ENCODE assay signal across 21 cellular contexts in genomic region chr1:193549067-193549466, GRCh38.
DNase-seq lines count a peak whose midpoint lies in the region; ATAC-seq and TF ChIP-seq lines count a peak whose summit lies in the region.
"Had no signal": no experiment of that assay in that cellular context is flagged by ENCODE, and none has a peak within 500 bp of the region (broad histone marks: within the 10 kb centered on the region; RNA-seq: fewer than 3 reads in every experiment).

No MANE protein-coding gene starts in this region.

- no peaks in the 10 kb centered on the region for H3K79me2 ChIP-seq in hepatocyte

- peaks cover under 1% of the 10 kb centered on the region for H3K4me1 Mint-ChIP-seq in HFFc6 (ENCODE audit: low read depth)

- H3K27ac ChIP-seq in hepatocyte (peak overlapping the region; percentile 38), mucosa of rectum (ENCODE audit: low read depth in 2 of 2, low read length in 2 of 2) (peak overlapping the region; percentile 57 to 66), stomach (no peak overlapping the region)
- H3K27ac ChIP-seq: 22Rv1, BLaER1, KMS-11, SJSA1 had no signal

- no peak overlapping the region for H3K27ac Mint-ChIP-seq in HFFc6
- H3K27ac Mint-ChIP-seq: CD4-positive, alpha-beta T cell had no signal

- ATAC-seq in GM21526 (IDR thresholded peaks at IDR 0.05; ENCODE audit: low FRiP score, unreplicated experiment), result no peak

- no peaks in the 10 kb centered on the region for H3K9me3 Mint-ChIP-seq in HFFc6
- H3K9me3 Mint-ChIP-seq: CD4-positive, alpha-beta T cell had no signal

- WGBS in hepatocyte (ENCODE audit: low lambda C conversion rate, missing lambda C conversion rate), result 52% methylated on average over 1 of the region's 1 CpG
- 67 to 81% (median 73%) methylated on average over 1 of the region's 1 CpG for WGBS in stomach, 5 donors

- intact Hi-C loops in stomach (cut with DNase I; ENCODE audit: low total_unique reads), result no loop called here

- no peaks in the 10 kb centered on the region for H3K36me3 ChIP-seq in hepatocyte (replicated peaks; ENCODE audit: insufficient read depth, low read depth)
- H3K36me3 ChIP-seq in mucosa of rectum (ENCODE audit: control insufficient read depth in 2 of 2, insufficient read depth in 2 of 2, low read length in 2 of 2), result no peaks in the 10 kb centered on the region
- no peaks in the 10 kb centered on the region for H3K36me3 ChIP-seq in stomach
- H3K36me3 ChIP-seq: BLaER1, SJSA1 had no signal

- no peaks in the 10 kb centered on the region; the same call in 1 of the 2 replicates for H3K36me3 Mint-ChIP-seq in HFFc6 (ENCODE audit: low read depth)

- DNase-seq in DMS53 (lab: John Stamatoyannopoulos, UW) (peak; percentile 37), DMS53 treated with DMSO at 0.1 percent for 48 hours (lab: John Stamatoyannopoulos, UW; ENCODE audit: unreplicated experiment) (no peak), hepatocyte (ENCODE audit: low spot score) (peak; percentile 40), HFFc6 (no peak), KG1 (lab: John Stamatoyannopoulos, UW) (no peak), stomach (no peak)
- DNase-seq: ACHN; CD4-positive, alpha-beta T cell; GDM1; H7; NCI-H1105; NCI-H1694; NCI-H2081 treated with DMSO at 0.1 percent for 48 hours; NCI-H2171 treated with DMSO at 0.1 percent for 48 hours; NCI-H524 treated with DMSO at 0.1 percent for 48 hours had no signal

- H3K4me2 ChIP-seq in hepatocyte, result peak overlapping the region; percentile 38
- H3K4me2 ChIP-seq: BLaER1, KMS-11 had no signal

- H3K4me3 ChIP-seq in hepatocyte (no peak overlapping the region), mucosa of rectum (ENCODE audit: low read length in 2 of 2) (peak overlapping the region; percentile 17 to 42), stomach (no peak overlapping the region)
- H3K4me3 ChIP-seq: BLaER1, SJSA1 had no signal

- no peak overlapping the region for H2AFZ ChIP-seq in hepatocyte

- H3K9ac ChIP-seq in mucosa of rectum (ENCODE audit: low read depth in 1 of 2, low read length in 2 of 2), result no peak overlapping the region
- H3K9ac ChIP-seq: BLaER1, KMS-11 had no signal

- no peaks in the 10 kb centered on the region for H4K20me1 ChIP-seq in hepatocyte (ENCODE audit: insufficient read depth, poor library complexity, severe bottlenecking)
- H4K20me1 ChIP-seq: BLaER1 had no signal

- H3K4me1 ChIP-seq in hepatocyte (ENCODE audit: insufficient read depth) (peaks cover 9% of the 10 kb centered on the region), mucosa of rectum (ENCODE audit: control insufficient read depth in 2 of 2, insufficient read depth in 2 of 2, low read length in 2 of 2) (peaks cover 9% of the 10 kb centered on the region in 2 donors), stomach (no peaks in the 10 kb centered on the region)
- H3K4me1 ChIP-seq: BLaER1, SJSA1 had no signal

- no peaks in the 10 kb centered on the region for H3K27me3 ChIP-seq in hepatocyte
- no peaks in the 10 kb centered on the region for H3K27me3 ChIP-seq in mucosa of rectum (ENCODE audit: control insufficient read depth in 2 of 2, insufficient read depth in 2 of 2, low read length in 2 of 2)
- H3K27me3 ChIP-seq in stomach, result no peaks in the 10 kb centered on the region
- H3K27me3 ChIP-seq: BLaER1, SJSA1 had no signal

- no peaks in the 10 kb centered on the region for H3K27me3 Mint-ChIP-seq in HFFc6 (ENCODE audit: insufficient read depth)
- H3K27me3 Mint-ChIP-seq: CD4-positive, alpha-beta T cell had no signal

- TF ChIP-seq CTCF in hepatocyte (IDR thresholded peaks at IDR 0.05; ENCODE audit: poor library complexity), result no peak
- no peak for TF ChIP-seq CTCF in HFFc6 (IDR thresholded peaks at IDR 0.05)
- TF ChIP-seq CTCF in stomach (IDR thresholded peaks at IDR 0.05), result no peak

- no peaks in the 10 kb centered on the region for H3K9me2 ChIP-seq in hepatocyte (replicated peaks; ENCODE audit: insufficient read depth)

- no peak for TF ChIP-seq EP300 in stomach (IDR thresholded peaks at IDR 0.05)

- H3K9me3 ChIP-seq in hepatocyte (ENCODE audit: low read depth), result no peaks in the 10 kb centered on the region
- no peaks in the 10 kb centered on the region for H3K9me3 ChIP-seq in mucosa of rectum (ENCODE audit: control insufficient read depth in 2 of 2, low read length in 2 of 2)
- peaks cover 0 to 6% (median 0%) of the 10 kb centered on the region in 4 donors for H3K9me3 ChIP-seq in stomach
- H3K9me3 ChIP-seq: BLaER1, SJSA1 had no signal

- no peak overlapping the region for H3K4me3 Mint-ChIP-seq in HFFc6
- H3K4me3 Mint-ChIP-seq: CD4-positive, alpha-beta T cell had no signal

- no peak for TF ChIP-seq POLR2A in stomach (IDR thresholded peaks at IDR 0.05)

Comparison
In these comparisons a context has a peak if more than half of its experiments do, and no peak if none do; other contexts are left out.
1. DNase-seq: peak in DMS53 (single experiment) and hepatocyte (single experiment); none in DMS53 treated with DMSO at 0.1 percent for 48 hours (single experiment), HFFc6 (single experiment), KG1 (single experiment) and stomach (single experiment).
2. H3K27ac ChIP-seq: peak in hepatocyte (single experiment) and mucosa of rectum (2 of 2); none in stomach (0 of 5).
3. H3K4me3 ChIP-seq: peak in mucosa of rectum (2 of 2); none in hepatocyte (single experiment) and stomach (0 of 4).